Comparison of ENCODE assay signal across 25 cellular contexts in genomic region chr3:167456157-167456799, GRCh38. TPM values are rescaled to one million over a fixed set of nuclear protein-coding genes. Genes with fewer than 3 reads are reported as not detected.
"Had no signal": no experiment of that assay in that cellular context is flagged by ENCODE, and none has a peak within 500 bp of the region (broad histone marks: within the 10 kb centered on the region; RNA-seq: fewer than 3 reads in every experiment).

No MANE protein-coding gene starts in this region.

- H3K27ac Mint-ChIP-seq: IgD-negative memory B cell had no signal

- H3K36me3 ChIP-seq: MG63, SJSA1 had no signal

- DNase-seq: Kasumi-1, MG63, NCI-H1092, NCI-H1105 treated with DMSO at 0.1 percent for 48 hours, NCI-H1417 treated with DMSO at 0.1 percent for 48 hours, NCI-H146, NCI-H1694 treated with DMSO at 0.1 percent for 48 hours, NCI-H1930, NCI-H2081, NCI-H2107, NCI-H2227 treated with DMSO at 0.1 percent for 48 hours, NCI-H524, NCI-H526 treated with DMSO at 0.1 percent for 48 hours, NCI-H774, Right ventricle myocardium superior, RPMI8226, SIG-M5 had no signal

- ATAC-seq: HepG2, K562 had no signal

- H3K27ac ChIP-seq: KMS-11, SJSA1, SK-N-MC had no signal

- H3K4me2 ChIP-seq: KMS-11 had no signal

- H3K9me3 ChIP-seq: MG63, SJSA1 had no signal

- H3K36me3 Mint-ChIP-seq: IgD-negative memory B cell had no signal

- H3K4me3 ChIP-seq: K562, MG63, SJSA1, SK-N-MC had no signal

- H3K27me3 ChIP-seq: MG63, SJSA1 had no signal

- H3K4me1 ChIP-seq: SJSA1 had no signal

- H3K27me3 Mint-ChIP-seq: IgD-negative memory B cell had no signal

- H3K9ac ChIP-seq: KMS-11 had no signal

- H3K4me3 Mint-ChIP-seq: IgD-negative memory B cell had no signal

RNA-seq across cellular contexts. Expression of gene SERPINI2, which starts 17.6 kb away (rescaled TPM):
- total RNA-seq: HepG2, HT-29, K562, NCI-H460, SJSA1 had no signal
- polyA plus RNA-seq: HepG2, IgD-negative memory B cell, K562 had no signal
